18 cellular contexts compared by ENCODE assay signal in genomic region chr7:108360058-108360800, GRCh38.
"Had no signal": no experiment of that assay in that cellular context is flagged by ENCODE, and none has a peak within 500 bp of the region (broad histone marks: within the 10 kb centered on the region; RNA-seq: fewer than 3 reads in every experiment).

No MANE protein-coding gene starts in this region.

- DNase-seq: activated CD4-positive, alpha-beta T cell treated with anti-CD3 and anti-CD28 coated beads for 1 hour; activated CD4-positive, alpha-beta T cell treated with anti-CD3 and anti-CD28 coated beads, Interleukin-2, amount 50 U/mL, for 4 hours; activated gamma-delta T cell treated with Interleukin-2 at 50 U/mL for 16 hours; activated naive CD8-positive, alpha-beta T cell treated with anti-CD3 and anti-CD28 coated beads for 36 hours; activated T-cell treated with anti-CD3 and anti-CD28 coated beads, Interleukin-2, amount 50 U/mL, for 4 hours; amygdala; central memory CD4-positive, alpha-beta T cell; effector CD4-positive, alpha-beta T cell; islet precursor cell; stomach; testis; upper lobe of right lung had no signal

- H2AFZ ChIP-seq: hepatocyte, neural progenitor cell had no signal

- H3K79me2 ChIP-seq: hepatocyte had no signal

- ATAC-seq: activated T-cell treated with anti-CD3 and anti-CD28 coated beads, Interleukin-2, amount 50 U/mL, for 4 hours; left lobe of liver; sciatic nerve; upper lobe of right lung had no signal

- H3K27me3 ChIP-seq: esophagus muscularis mucosa, hepatocyte, neural progenitor cell, stomach, testis, upper lobe of right lung had no signal

- H3K4me2 ChIP-seq: neural progenitor cell had no signal

- H3K4me3 ChIP-seq: coronary artery, esophagus muscularis mucosa, hepatocyte, neural progenitor cell, stomach, testis, upper lobe of right lung had no signal

- H3K4me1 ChIP-seq: esophagus muscularis mucosa, neural progenitor cell, stomach, testis, upper lobe of right lung had no signal

- H3K9ac ChIP-seq: neural progenitor cell had no signal

- H3K36me3 ChIP-seq: esophagus muscularis mucosa, neural progenitor cell, stomach, upper lobe of right lung had no signal

- H3K27ac ChIP-seq: coronary artery, esophagus muscularis mucosa, neural progenitor cell, stomach, testis, upper lobe of right lung had no signal

- H3K9me3 ChIP-seq: esophagus muscularis mucosa, stomach, testis, upper lobe of right lung had no signal
